ENCODE assay signal across 7 cellular contexts in the genomic region with DNA sequence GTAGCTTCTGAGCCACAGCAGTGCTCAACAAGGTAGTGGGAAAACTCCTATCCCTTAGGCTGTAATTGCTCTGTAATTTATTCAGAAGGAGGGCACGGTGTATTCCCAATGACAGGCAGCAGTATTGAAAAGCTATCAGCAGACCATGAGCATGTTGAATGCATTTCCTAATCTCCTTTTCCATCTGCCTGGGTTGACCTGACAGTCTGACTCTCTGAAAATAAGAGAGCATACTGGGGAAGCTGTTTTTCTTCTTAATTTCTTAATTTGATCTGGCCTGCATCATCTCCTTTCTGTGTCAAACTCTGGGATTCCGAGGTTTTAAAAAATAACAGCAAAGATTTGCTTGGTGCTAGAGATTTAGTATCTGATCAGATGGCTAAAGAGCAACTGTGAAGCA.
"Had no signal": no experiment of that assay in that cellular context is flagged by ENCODE, and none has a peak within 500 bp of the region (broad histone marks: within the 10 kb centered on the region; RNA-seq: fewer than 3 reads in every experiment).

No MANE protein-coding gene starts in this region.

- H2AFZ ChIP-seq: GM23338 had no signal

- H3K4me1 ChIP-seq: HAP-1 had no signal

- FAIRE-seq: HepG2 had no signal

- H3K36me3 ChIP-seq: HAP-1 had no signal

- H3K9me3 ChIP-seq: HAP-1 had no signal

- DNase-seq: H7, HFFc6 had no signal

- H3K27ac ChIP-seq: HL-60 had no signal

- ATAC-seq: GM23338, HCT116, HepG2 had no signal

- H3K4me3 ChIP-seq: GM23338, HAP-1 had no signal

- H3K4me2 ChIP-seq: GM23338 had no signal
